ENCODE assay signal across 15 cellular contexts in the genomic region with DNA sequence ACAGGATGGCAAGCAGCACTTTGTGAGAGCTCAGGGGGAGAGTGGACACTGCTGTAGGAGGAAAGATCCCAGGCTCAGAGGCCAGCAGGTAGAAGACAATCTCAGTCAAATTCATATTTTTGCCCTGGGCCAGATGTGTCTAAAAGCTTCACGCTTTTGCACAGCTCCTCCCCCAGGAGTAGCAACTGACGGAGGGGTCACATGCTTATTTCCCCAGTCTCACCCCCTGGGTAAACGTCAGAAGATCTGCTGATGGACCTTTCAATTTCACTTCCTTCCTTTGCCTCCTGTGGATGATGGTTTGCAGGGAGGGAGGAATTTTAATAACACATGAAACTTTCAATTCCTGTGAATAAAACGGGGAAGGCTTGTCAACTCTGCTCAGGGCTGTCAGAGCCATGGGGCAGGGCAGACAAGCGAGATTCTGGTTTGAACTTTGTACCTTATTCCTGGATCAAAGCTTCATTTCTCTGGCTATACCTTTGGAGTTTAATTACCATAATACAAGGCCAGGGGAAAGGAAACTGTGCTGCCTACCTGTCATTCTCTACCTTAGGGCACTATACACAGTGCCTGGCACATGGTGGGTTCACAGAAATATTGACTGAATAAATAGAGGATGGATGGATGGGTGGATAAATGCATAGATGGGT.
"Had no signal": no experiment of that assay in that cellular context is flagged by ENCODE, and none has a peak within 500 bp of the region (broad histone marks: within the 10 kb centered on the region; RNA-seq: fewer than 3 reads in every experiment).

No MANE protein-coding gene starts in this region.

- H3K4me3 ChIP-seq: coronary artery, right atrium auricular region, skin epidermis, suprapubic skin had no signal

- ATAC-seq: activated T-cell treated with anti-CD3 and anti-CD28 coated beads, Interleukin-2, amount 50 U/mL, for 72 hours had no signal

- H3K27ac ChIP-seq: coronary artery, right atrium auricular region, skin epidermis, suprapubic skin had no signal

- H3K27me3 ChIP-seq: right atrium auricular region, suprapubic skin had no signal

- H3K36me3 ChIP-seq: right atrium auricular region, suprapubic skin had no signal

- DNase-seq: activated CD4-positive, alpha-beta T cell treated with anti-CD3 and anti-CD28 coated beads, Interleukin-2, amount 10 ng/mL, durations not matched to agents 7 days and 5 days; activated CD8-positive, alpha-beta memory T cell treated with anti-CD3 and anti-CD28 coated beads, Interleukin-2, amount 50 U/mL, for 48 hours; activated gamma-delta T cell; activated T-cell treated with anti-CD3 and anti-CD28 coated beads, Interleukin-2, amount 50 U/mL, for 72 hours; amniotic stem cell; central memory CD4-positive, alpha-beta T cell; effector CD4-positive, alpha-beta T cell; foreskin fibroblast; mesendoderm; occipital lobe; trophoblast cell had no signal
